In genomic region chr14:95442633-95443021, GRCh38 we compare ENCODE assay signal across 1 cellular context.
TF ChIP-seq lines count a peak whose summit lies in the region.

No MANE protein-coding gene starts in this region.

TF ChIP-seq in WTC11, 78 proteins besides CTCF, POLR2A, EP300 and RAD21 (continued from another document):
- TF ChIP-seq ATF6 (CRISPR knock-in tag; IDR thresholded peaks at IDR 0.05) (no peak), HMGA2 (CRISPR knock-in tag; IDR thresholded peaks at IDR 0.05) (no peak)
TF ChIP-seq in WTC11: peak in this region for 0.
